8 cellular contexts compared by ENCODE assay signal in genomic region chr20:16434087-16434664, GRCh38.
DNase-seq lines count a peak whose midpoint lies in the region; ATAC-seq, FAIRE-seq and TF ChIP-seq lines count a peak whose summit lies in the region.

No MANE protein-coding gene starts in this region.

- H4K8ac ChIP-seq in H1 (ENCODE audit: extremely low read depth, insufficient read depth, low read length), result no peak overlapping the region

- intact Hi-C loops in naive thymus-derived CD4-positive, alpha-beta T cell (cut with micrococcal nuclease), result no loop called here

- no peak overlapping the region for H3K27ac Mint-ChIP-seq in CD4-positive, CD25-positive, alpha-beta regulatory T cell
- H3K27ac Mint-ChIP-seq in WTC11 (no peak overlapping the region), type B pancreatic cell (no peak overlapping the region)
- no peak overlapping the region for H3K27ac Mint-ChIP-seq in naive thymus-derived CD4-positive, alpha-beta T cell

- H3K23me2 ChIP-seq in H1 (ENCODE audit: low read depth, low read length), result no peaks in the 10 kb centered on the region

- H3K4me3 ChIP-seq in CD4-positive, CD25-positive, alpha-beta regulatory T cell (ENCODE audit: low read depth, low read length), result no peak overlapping the region
- H3K4me3 ChIP-seq in Karpas-422 (ENCODE audit: low read length) (no peak overlapping the region), H1 (ENCODE audit: extremely low read depth in 1 of 4, insufficient read depth in 2 of 4, low read depth in 3 of 4, low read length in 4 of 4) (no peak overlapping the region)
- H3K4me3 ChIP-seq in naive thymus-derived CD4-positive, alpha-beta T cell (ENCODE audit: low read length), result no peak overlapping the region

- H3K4me2 ChIP-seq in Karpas-422 (ENCODE audit: low read depth, low read length, poor library complexity, severe bottlenecking) (no peak overlapping the region), H1 (ENCODE audit: insufficient read depth in 1 of 2, low read depth in 2 of 2, low read length in 2 of 2) (no peak overlapping the region)

- 56% methylated on average over 10 of the region's 10 CpGs; no CpG with 5 or more reads in 1 of the 2 experiments for WGBS in H1 (ENCODE audit: extremely low coverage in 1 of 2, insufficient coverage in 1 of 2, insufficient read length in 1 of 2, insufficient replicate concordance in 2 of 2, low coverage in 1 of 2, low lambda C conversion rate in 2 of 2, missing lambda C conversion rate in 1 of 2), 2 experiments

- H4K20me1 ChIP-seq in Karpas-422 (ENCODE audit: insufficient read depth, low read depth, low read length) (no peaks in the 10 kb centered on the region), H1 (replicated peaks in 1 of 2; ENCODE audit: control insufficient read depth in 1 of 2, insufficient read depth in 2 of 2, low read length in 2 of 2) (no peaks in the 10 kb centered on the region)

- no peak overlapping the region for H3K27ac ChIP-seq in CD4-positive, CD25-positive, alpha-beta regulatory T cell (ENCODE audit: insufficient read depth, low read length, poor library complexity, severe bottlenecking)
- H3K27ac ChIP-seq in Karpas-422 (ENCODE audit: low read length), result no peak overlapping the region
- H3K27ac ChIP-seq in H1 (ENCODE audit: low read depth, low read length), result no peak overlapping the region
- no peak overlapping the region for H3K27ac ChIP-seq in naive thymus-derived CD4-positive, alpha-beta T cell (ENCODE audit: low read depth, low read length)

- peaks cover 4% of the 10 kb centered on the region for H3K36me3 ChIP-seq in CD4-positive, CD25-positive, alpha-beta regulatory T cell (ENCODE audit: control insufficient read depth, insufficient read depth, low read length)
- H3K36me3 ChIP-seq in Karpas-422 (ENCODE audit: insufficient read depth, low read length) (no peaks in the 10 kb centered on the region), H1 (ENCODE audit: control insufficient read depth in 2 of 4, insufficient read depth in 4 of 4, low read length in 3 of 4) (no peaks in the 10 kb centered on the region)
- H3K36me3 ChIP-seq in naive thymus-derived CD4-positive, alpha-beta T cell (ENCODE audit: control insufficient read depth in 2 of 3, insufficient read depth in 3 of 3, low read length in 3 of 3), result no peaks in the 10 kb centered on the region

- no peak overlapping the region for H3K56ac ChIP-seq in H1 (replicated peaks; ENCODE audit: insufficient read length, low read depth, low read length)

- DNase-seq in CD4-positive, CD25-positive, alpha-beta regulatory T cell, result peak in 2 of 3 donors; percentile 0 to 37
- peak; percentile 40 for DNase-seq in GM19239 (ENCODE audit: insufficient read length, low spot score)
- peak; percentile 84 for DNase-seq in Karpas-422
- DNase-seq in WTC11 (ENCODE audit: low spot score), result peak; percentile 92
- DNase-seq in H1 (ENCODE audit: low read depth in 1 of 2, low spot score in 2 of 2), result peak; percentile 63 to 96
- peak in 6 of 9 donors; percentile 2 to 32 (median 12) for DNase-seq in naive thymus-derived CD4-positive, alpha-beta T cell
- DNase-seq in type B pancreatic cell (ENCODE audit: extremely low spot score, unreplicated experiment), result peak; percentile 69
- no peak for DNase-seq in HCEC 1CT

- peaks cover 0 to 4% (median 2%) of the 10 kb centered on the region in 7 donors for H3K9me3 Mint-ChIP-seq in CD4-positive, CD25-positive, alpha-beta regulatory T cell
- peaks cover 18% of the 10 kb centered on the region for H3K9me3 Mint-ChIP-seq in WTC11
- H3K9me3 Mint-ChIP-seq in naive thymus-derived CD4-positive, alpha-beta T cell, result peaks cover 0 to 8% (median 4%) of the 10 kb centered on the region in 11 donors
- H3K9me3 Mint-ChIP-seq in type B pancreatic cell, result peaks cover 2% of the 10 kb centered on the region

- H3K9me3 ChIP-seq in CD4-positive, CD25-positive, alpha-beta regulatory T cell (ENCODE audit: control insufficient read depth in 2 of 2, low read length in 2 of 2), result no peaks in the 10 kb centered on the region
- H3K9me3 ChIP-seq in Karpas-422 (ENCODE audit: low read length) (no peaks in the 10 kb centered on the region), H1 (ENCODE audit: insufficient read depth in 2 of 2, low read depth in 1 of 2, low read length in 1 of 2) (no peaks in the 10 kb centered on the region)
- H3K9me3 ChIP-seq in naive thymus-derived CD4-positive, alpha-beta T cell (ENCODE audit: control insufficient read depth in 2 of 3, low read length in 3 of 3), result no peaks in the 10 kb centered on the region

- no peak overlapping the region for H2BK5ac ChIP-seq in H1 (ENCODE audit: low read depth, low read length)

- POLR2A ChIA-PET in WTC11 (lab: Charles Lee) (no interaction called here), H1 (lab: Charles Lee; ENCODE audit: partially characterized antibody) (no interaction called here)
- POLR2A ChIA-PET in naive thymus-derived CD4-positive, alpha-beta T cell (lab: Charles Lee), result no interaction called here

- no peaks in the 10 kb centered on the region for H3K79me1 ChIP-seq in H1 (ENCODE audit: low read depth, low read length)

- peak; percentile 73 for TF ChIP-seq CTCF in WTC11 (IDR thresholded peaks at IDR 0.05)
- peak; percentile 63 to 85 (median 78) for TF ChIP-seq CTCF in H1 (IDR thresholded peaks at IDR 0.05; ENCODE audit: control extremely low read depth in 1 of 3, insufficient read depth in 1 of 3, low read depth in 1 of 3, low read length in 3 of 3)
- peak; percentile 75 for TF ChIP-seq CTCF in type B pancreatic cell (conservative IDR thresholded peaks at IDR 0.05)

- TF ChIP-seq RAD21 in H1 (IDR thresholded peaks at IDR 0.05 in 1 of 2, conservative IDR thresholded peaks at IDR 0.05 in 1 of 2; ENCODE audit: low read depth in 2 of 2, low read length in 2 of 2), result peak; percentile 56 to 60

- CTCF ChIA-PET in WTC11 (lab: Charles Lee), result interaction anchor here (1.2 kb wide), 1 partner anchor 9 kb away, joined by 3 read pairs; no protein-coding TSS in a partner anchor
- CTCF ChIA-PET in H1 (lab: Charles Lee; ENCODE audit: partially characterized antibody), result interaction anchor here (0.6 to 2.7 kb wide), 16 partner anchors 8 to 646 kb away, joined by 3 to 9 read pairs (median 3); no protein-coding TSS in a partner anchor
- CTCF ChIA-PET in naive thymus-derived CD4-positive, alpha-beta T cell (lab: Charles Lee), result no interaction called here

- H3K4me1 ChIP-seq in CD4-positive, CD25-positive, alpha-beta regulatory T cell (ENCODE audit: control insufficient read depth, insufficient read depth, low read length, poor library complexity, severe bottlenecking), result no peaks in the 10 kb centered on the region
- H3K4me1 ChIP-seq in Karpas-422 (ENCODE audit: low read length) (no peaks in the 10 kb centered on the region), H1 (replicated peaks in 1 of 4; ENCODE audit: control insufficient read depth in 3 of 4, insufficient read depth in 4 of 4, low read length in 3 of 4) (peaks cover 0 to 5% (median 0%) of the 10 kb centered on the region in 4 experiments; a peak in 2 of 7 replicates)
- no peaks in the 10 kb centered on the region for H3K4me1 ChIP-seq in naive thymus-derived CD4-positive, alpha-beta T cell (ENCODE audit: control insufficient read depth in 2 of 2, insufficient read depth in 2 of 2, low read length in 2 of 2)

- no peak for TF ChIP-seq EP300 in H1 (IDR thresholded peaks at IDR 0.05; ENCODE audit: borderline replicate concordance in 1 of 2, low read depth in 2 of 2, low read length in 2 of 2)

- H2BK120ac ChIP-seq in H1 (replicated peaks; ENCODE audit: low read depth, low read length), result no peak overlapping the region

- H3K27me3 Mint-ChIP-seq in CD4-positive, CD25-positive, alpha-beta regulatory T cell, result no peaks in the 10 kb centered on the region
- H3K27me3 Mint-ChIP-seq in WTC11 (ENCODE audit: low read depth) (no peaks in the 10 kb centered on the region), type B pancreatic cell (no peaks in the 10 kb centered on the region)
- H3K27me3 Mint-ChIP-seq in naive thymus-derived CD4-positive, alpha-beta T cell, result no peaks in the 10 kb centered on the region

- H3K4me3 Mint-ChIP-seq in CD4-positive, CD25-positive, alpha-beta regulatory T cell, result peak overlapping the region in 1 of 4 donors; percentile 49
- H3K4me3 Mint-ChIP-seq in WTC11 (no peak overlapping the region), type B pancreatic cell (no peak overlapping the region)
- no peak overlapping the region for H3K4me3 Mint-ChIP-seq in naive thymus-derived CD4-positive, alpha-beta T cell

- no peak overlapping the region for H4K5ac ChIP-seq in H1 (ENCODE audit: insufficient read length, low read depth, low read length)

- H3K9ac ChIP-seq in Karpas-422 (ENCODE audit: low read length) (no peak overlapping the region), H1 (replicated peaks in 1 of 4; ENCODE audit: extremely low read depth in 1 of 4, low read depth in 3 of 4, low read length in 3 of 4) (no peak overlapping the region)

- no peak overlapping the region for H2BK20ac ChIP-seq in H1 (ENCODE audit: low read length)

- FAIRE-seq in GM19239 (lab: Jason Lieb, UNC) (peak; percentile 47), H1 (lab: Jason Lieb, UNC) (peak; percentile 80)

- H3K79me2 ChIP-seq in Karpas-422 (ENCODE audit: low read length), result no peaks in the 10 kb centered on the region
- no peaks in the 10 kb centered on the region for H3K79me2 ChIP-seq in H1 (ENCODE audit: control insufficient read depth in 1 of 2, insufficient read depth in 2 of 2, low read length in 2 of 2)

- H2BK12ac ChIP-seq in H1 (ENCODE audit: low read depth, low read length), result no peak overlapping the region

- H3K4me1 Mint-ChIP-seq in CD4-positive, CD25-positive, alpha-beta regulatory T cell, result peaks cover 0 to 4% (median 2%) of the 10 kb centered on the region in 4 donors
- H3K4me1 Mint-ChIP-seq in WTC11, result peaks cover 24% of the 10 kb centered on the region
- peaks cover 0 to 10% (median 0%) of the 10 kb centered on the region in 7 donors for H3K4me1 Mint-ChIP-seq in naive thymus-derived CD4-positive, alpha-beta T cell
- H3K4me1 Mint-ChIP-seq in type B pancreatic cell (ENCODE audit: unreplicated experiment), result no peaks in the 10 kb centered on the region

- no peaks in the 10 kb centered on the region for H3K9me2 ChIP-seq in Karpas-422 (replicated peaks; ENCODE audit: insufficient read depth, low read length)

- peaks cover 27% of the 10 kb centered on the region for H3K36me3 Mint-ChIP-seq in CD4-positive, CD25-positive, alpha-beta regulatory T cell
- peaks cover 9% of the 10 kb centered on the region for H3K36me3 Mint-ChIP-seq in WTC11
- H3K36me3 Mint-ChIP-seq in naive thymus-derived CD4-positive, alpha-beta T cell, result peaks cover 4 to 62% (median 39%) of the 10 kb centered on the region in 5 donors
- H3K36me3 Mint-ChIP-seq in type B pancreatic cell, result peaks cover 22% of the 10 kb centered on the region

- H2AFZ ChIP-seq in Karpas-422 (ENCODE audit: low read length) (no peak overlapping the region), H1 (ENCODE audit: low read length) (no peak overlapping the region)

- H3K4ac ChIP-seq in H1 (replicated peaks; ENCODE audit: insufficient read length, low read depth, low read length), result no peak overlapping the region

- TF ChIP-seq POLR2A in H1 (IDR thresholded peaks at IDR 0.05; ENCODE audit: control extremely low read depth in 1 of 2, low read depth in 2 of 2, low read length in 2 of 2), result no peak

- no peak overlapping the region for H3K23ac ChIP-seq in H1 (ENCODE audit: insufficient read length)

- no peak overlapping the region for H2AK5ac ChIP-seq in H1 (ENCODE audit: low read depth, low read length)

- no peak overlapping the region for H3K14ac ChIP-seq in H1 (ENCODE audit: insufficient read length)

- H4K91ac ChIP-seq in H1 (replicated peaks; ENCODE audit: insufficient read length, low read length), result no peak overlapping the region

- no peak overlapping the region; the same call in 1 of the 2 replicates for H3K18ac ChIP-seq in H1 (ENCODE audit: extremely low read depth, low read length)

- no peaks in the 10 kb centered on the region for H3K27me3 ChIP-seq in CD4-positive, CD25-positive, alpha-beta regulatory T cell (ENCODE audit: control insufficient read depth, insufficient read depth, low read length)
- no peaks in the 10 kb centered on the region for H3K27me3 ChIP-seq in Karpas-422 (ENCODE audit: low read length)
- H3K27me3 ChIP-seq in H1 (replicated peaks in 1 of 4; ENCODE audit: control insufficient read depth in 3 of 4, extremely low read depth in 1 of 4, insufficient read depth in 3 of 4, low read length in 3 of 4), result peaks cover 0 to 1% (median 0%) of the 10 kb centered on the region in 4 experiments; a peak in 1 of 7 replicates
- no peaks in the 10 kb centered on the region for H3K27me3 ChIP-seq in naive thymus-derived CD4-positive, alpha-beta T cell (ENCODE audit: control insufficient read depth in 2 of 2, insufficient read depth in 2 of 2, low read length in 2 of 2)

- ATAC-seq in CD4-positive, CD25-positive, alpha-beta regulatory T cell (ENCODE audit: low read depth in 2 of 2), result no peak
- ATAC-seq in WTC11, result peak; percentile 96
- ATAC-seq in naive thymus-derived CD4-positive, alpha-beta T cell, result no peak

- no peak overlapping the region for H2BK15ac ChIP-seq in H1 (ENCODE audit: low read length)
